Comparison of ENCODE assay signal across 32 cellular contexts in the genomic region with DNA sequence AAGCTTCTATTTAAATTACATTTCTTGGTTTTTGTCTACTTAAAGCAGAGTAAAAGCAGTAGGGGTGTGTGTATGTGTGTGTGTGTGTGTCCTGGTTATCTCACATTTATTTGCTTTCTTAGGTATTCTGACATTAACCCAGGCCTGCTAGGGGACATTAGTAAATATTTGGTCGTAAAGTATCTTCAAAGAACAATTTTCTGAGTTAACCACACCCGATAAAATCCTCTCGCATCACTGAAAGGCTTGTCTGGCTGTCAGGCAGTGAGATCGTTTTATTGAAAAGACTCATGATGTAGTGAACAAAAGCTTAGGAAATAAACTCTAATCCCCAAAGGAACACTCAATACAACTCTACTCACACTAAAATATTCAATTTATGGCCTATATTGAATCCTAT.
"Had no signal": no experiment of that assay in that cellular context is flagged by ENCODE, and none has a peak within 500 bp of the region (broad histone marks: within the 10 kb centered on the region; RNA-seq: fewer than 3 reads in every experiment).

No MANE protein-coding gene starts in this region.

- H3K36me3 Mint-ChIP-seq: activated naive CD4-positive, alpha-beta T cell treated with anti-CD3 and anti-CD28 coated beads, Interleukin-2, amount 10 ng/mL, durations not matched to agents 7 days and 5 days; activated naive CD8-positive, alpha-beta T cell; WTC11 had no signal

- H3K36me3 ChIP-seq: brain microvascular endothelial cell, Peyer's patch, SJSA1 had no signal

- H3K4me3 ChIP-seq: Peyer's patch, SJSA1 had no signal

- H3K4me3 Mint-ChIP-seq: activated CD4-positive, alpha-beta T cell treated with anti-CD3 and anti-CD28 coated beads for 36 hours; activated CD4-positive, alpha-beta T cell treated with anti-CD3 and anti-CD28 coated beads, Interleukin-2, amount 10 ng/mL, durations not matched to agents 7 days and 5 days; activated CD8-positive, alpha-beta T cell treated with anti-CD3 and anti-CD28 coated beads, Interleukin-2, amount 10 ng/mL, durations not matched to agents 7 days and 5 days; activated naive CD4-positive, alpha-beta T cell treated with anti-CD3 and anti-CD28 coated beads, Interleukin-2, amount 10 ng/mL, durations not matched to agents 7 days and 5 days; activated naive CD8-positive, alpha-beta T cell; activated naive CD8-positive, alpha-beta T cell treated with anti-CD3 and anti-CD28 coated beads, Interleukin-2, amount 50 U/mL, for 24 hours; T-helper 1 cell treated with Interleukin-12 subunit alpha and Interleukin-12 subunit beta and Interleukin-4 antibody, amounts not matched to agents 30 μg/mL and 1 μg/mL, for 36 hours; T-helper 2 cell treated with Interferon-gamma antibody and Interleukin-4, amounts not matched to agents 5 μg/mL and 100 μg/mL, for 36 hours; WTC11 had no signal

- H3K27me3 Mint-ChIP-seq: activated CD4-positive, alpha-beta T cell treated with anti-CD3 and anti-CD28 coated beads for 36 hours; activated CD4-positive, alpha-beta T cell treated with anti-CD3 and anti-CD28 coated beads, Interleukin-2, amount 10 ng/mL, durations not matched to agents 7 days and 5 days; activated naive CD4-positive, alpha-beta T cell treated with anti-CD3 and anti-CD28 coated beads, Interleukin-2, amount 10 ng/mL, durations not matched to agents 7 days and 5 days; activated naive CD8-positive, alpha-beta T cell had no signal

- ATAC-seq: activated CD4-positive, alpha-beta T cell treated with anti-CD3 and anti-CD28 coated beads for 36 hours; activated CD4-positive, CD25-positive, alpha-beta regulatory T cell treated with anti-CD3 and anti-CD28 coated beads, Interleukin-2, amount 50 U/mL, for 24 hours; activated CD8-positive, alpha-beta T cell treated with anti-CD3 and anti-CD28 coated beads, Interleukin-2, amount 10 ng/mL, durations not matched to agents 7 days and 5 days; activated naive CD8-positive, alpha-beta T cell treated with anti-CD3 and anti-CD28 coated beads, Interleukin-2, amount 50 U/mL, for 24 hours; PC-3; WTC11 had no signal

- H3K27ac Mint-ChIP-seq: activated CD4-positive, alpha-beta T cell treated with anti-CD3 and anti-CD28 coated beads for 36 hours; activated CD4-positive, alpha-beta T cell treated with anti-CD3 and anti-CD28 coated beads, Interleukin-2, amount 10 ng/mL, durations not matched to agents 7 days and 5 days; activated CD8-positive, alpha-beta T cell treated with anti-CD3 and anti-CD28 coated beads, Interleukin-2, amount 10 ng/mL, durations not matched to agents 7 days and 5 days; activated naive CD4-positive, alpha-beta T cell treated with anti-CD3 and anti-CD28 coated beads, Interleukin-2, amount 10 ng/mL, durations not matched to agents 7 days and 5 days; activated naive CD8-positive, alpha-beta T cell; activated naive CD8-positive, alpha-beta T cell treated with anti-CD3 and anti-CD28 coated beads, Interleukin-2, amount 50 U/mL, for 24 hours; T-helper 1 cell treated with Interleukin-12 subunit alpha and Interleukin-12 subunit beta and Interleukin-4 antibody, amounts not matched to agents 30 μg/mL and 1 μg/mL, for 36 hours; T-helper 2 cell treated with Interferon-gamma antibody and Interleukin-4, amounts not matched to agents 5 μg/mL and 100 μg/mL, for 36 hours; WTC11 had no signal

- H3K9me3 ChIP-seq: Peyer's patch, SJSA1, SK-N-SH had no signal

- H3K9me3 Mint-ChIP-seq: activated CD4-positive, alpha-beta T cell treated with anti-CD3 and anti-CD28 coated beads, Interleukin-2, amount 10 ng/mL, durations not matched to agents 7 days and 5 days; activated naive CD4-positive, alpha-beta T cell treated with anti-CD3 and anti-CD28 coated beads, Interleukin-2, amount 10 ng/mL, durations not matched to agents 7 days and 5 days; activated naive CD8-positive, alpha-beta T cell treated with anti-CD3 and anti-CD28 coated beads, Interleukin-2, amount 50 U/mL, for 24 hours; T-helper 1 cell treated with Interleukin-12 subunit alpha and Interleukin-12 subunit beta and Interleukin-4 antibody, amounts not matched to agents 30 μg/mL and 1 μg/mL, for 36 hours; T-helper 2 cell treated with Interferon-gamma antibody and Interleukin-4, amounts not matched to agents 5 μg/mL and 100 μg/mL, for 36 hours; WTC11 had no signal

- H3K4me1 ChIP-seq: Peyer's patch, SJSA1 had no signal

- DNase-seq: activated CD4-positive, alpha-beta T cell treated with anti-CD3 and anti-CD28 coated beads for 36 hours; activated CD4-positive, alpha-beta T cell treated with anti-CD3 and anti-CD28 coated beads, Interleukin-2, amount 10 ng/mL, durations not matched to agents 7 days and 5 days; activated CD4-positive, alpha-beta T cell treated with anti-CD3 and anti-CD28 coated beads, Interleukin-2, amount 50 U/mL, for 48 hours; activated CD8-positive, alpha-beta T cell treated with anti-CD3 and anti-CD28 coated beads, Interleukin-2, amount 10 ng/mL, durations not matched to agents 7 days and 5 days; activated effector memory CD4-positive, alpha-beta T cell treated with Interleukin-2 at 50 U/mL for 16 hours; activated naive CD4-positive, alpha-beta T cell treated with anti-CD3 and anti-CD28 coated beads, Interleukin-2, amount 10 ng/mL, durations not matched to agents 7 days and 5 days; activated naive CD8-positive, alpha-beta T cell treated with anti-CD3 and anti-CD28 coated beads, Interleukin-2, amount 50 U/mL, for 24 hours; activated T-cell treated with anti-CD3 and anti-CD28 coated beads, Interleukin-2, amount 50 U/mL, for 48 hours; anterior cingulate cortex; brain microvascular endothelial cell; central memory CD4-positive, alpha-beta T cell; Karpas-422; NCI-H1105; NCI-H1417 treated with DMSO at 0.1 percent for 48 hours; NCI-H187 treated with DMSO at 0.1 percent for 48 hours; NCI-H2081; NCI-H2171 treated with DMSO at 0.1 percent for 48 hours; NCI-H226; NCI-H446 treated with DMSO at 0.1 percent for 48 hours; NCI-H69; NK-92 treated with Interleukin-12 subunit alpha and Interleukin-12 subunit beta, amount 100 ng/mL, for 24 hours; PC-3; Peyer's patch; RPMI8226; SHP77 treated with DMSO at 0.1 percent for 48 hours; SK-N-SH had no signal

- H3K27me3 ChIP-seq: brain microvascular endothelial cell, Peyer's patch had no signal

- H3K4me1 Mint-ChIP-seq: activated CD4-positive, alpha-beta T cell treated with anti-CD3 and anti-CD28 coated beads for 36 hours; activated CD4-positive, alpha-beta T cell treated with anti-CD3 and anti-CD28 coated beads, Interleukin-2, amount 10 ng/mL, durations not matched to agents 7 days and 5 days; activated naive CD4-positive, alpha-beta T cell treated with anti-CD3 and anti-CD28 coated beads, Interleukin-2, amount 10 ng/mL, durations not matched to agents 7 days and 5 days; activated naive CD8-positive, alpha-beta T cell treated with anti-CD3 and anti-CD28 coated beads, Interleukin-2, amount 50 U/mL, for 24 hours; WTC11 had no signal
